ENCODE assay signal across 15 cellular contexts in genomic region chr14:81449114-81449513, GRCh38. TPM values are rescaled to one million over a fixed set of nuclear protein-coding genes. Genes with fewer than 3 reads are reported as not detected.
A peak's percentile ranks its signal among the peaks of the same experiment; 100 is the strongest.
DNase-seq lines count a peak whose midpoint lies in the region; ATAC-seq and TF ChIP-seq lines count a peak whose summit lies in the region.
"Had no signal": no experiment of that assay in that cellular context is flagged by ENCODE, and none has a peak within 500 bp of the region (broad histone marks: within the 10 kb centered on the region; RNA-seq: fewer than 3 reads in every experiment).

No MANE protein-coding gene starts in this region.

- in situ Hi-C loops in GM13976 (cut with MboI; ENCODE audit: low sequenced_read_pairs, unreplicated experiment) = no loop called here

- peak overlapping the region; percentile 51 for H3K4me3 ChIP-seq in SJCRH30
- no peak overlapping the region for H3K4me3 ChIP-seq in ovary
- peak overlapping the region in 22 of 59 donors; percentile 2 to 36 (median 15) for H3K4me3 ChIP-seq in dorsolateral prefrontal cortex
- H3K4me3 ChIP-seq: adrenal gland, Peyer's patch had no signal

- no peaks in the 10 kb centered on the region for H3K27me3 ChIP-seq in SJCRH30
- H3K27me3 ChIP-seq in ovary = no peaks in the 10 kb centered on the region
- H3K27me3 ChIP-seq in dorsolateral prefrontal cortex = peaks cover 0 to 26% (median 0%) of the 10 kb centered on the region in 45 donors
- H3K27me3 ChIP-seq: adrenal gland, Peyer's patch had no signal

- TF ChIP-seq CTCF in ovary (IDR thresholded peaks at IDR 0.05) = no peak
- no peak for TF ChIP-seq CTCF in GM13976 (IDR thresholded peaks at IDR 0.05; ENCODE audit: borderline replicate concordance, control extremely low read depth, extremely low read depth, insufficient read depth, missing control alignments)
- no peak for TF ChIP-seq CTCF in dorsolateral prefrontal cortex (IDR thresholded peaks at IDR 0.05 in 54 of 56, conservative IDR thresholded peaks at IDR 0.05 in 2 of 56; ENCODE audit: low read depth in 1 of 56, partially characterized antibody in 56 of 56)

- DNase-seq in Ammon's horn (ENCODE audit: low spot score) (peak; percentile 24), SJCRH30 (peak; percentile 17 to 47), left ventricle myocardium superior (peak; percentile 48), ovary (peak in 3 of 5 donors; percentile 27 to 49 (median 47)), GM13976 (ENCODE audit: low spot score) (no peak), dorsolateral prefrontal cortex (no peak), GM03348 (ENCODE audit: low spot score) (no peak), GOT3 (lab: John Stamatoyannopoulos, UW) (no peak)
- DNase-seq: activated CD4-positive, alpha-beta T cell treated with anti-CD3 and anti-CD28 coated beads, Interleukin-2, amount 10 ng/mL, durations not matched to agents 24 days and 14 days; activated T-cell treated with anti-CD3 and anti-CD28 coated beads, Interleukin-2, amount 50 U/mL, for 48 hours; adrenal gland; NCI-H1930; Peyer's patch had no signal

- intact Hi-C loops in left ventricle myocardium superior (cut with micrococcal nuclease) = no loop called here
- intact Hi-C loops in ovary (cut with DNase I) = no loop called here
- intact Hi-C loops in dorsolateral prefrontal cortex (cut with DNase I) = no loop called here

- no peak for TF ChIP-seq EP300 in ovary (IDR thresholded peaks at IDR 0.05)

- peak overlapping the region; percentile 88 for H3K27ac ChIP-seq in SJCRH30
- peak overlapping the region in 1 of 2 donors; percentile 45 for H3K27ac ChIP-seq in ovary
- peak overlapping the region in 5 of 59 donors; percentile 2 to 46 (median 21) for H3K27ac ChIP-seq in dorsolateral prefrontal cortex
- H3K27ac ChIP-seq: adrenal gland, KMS-11, Peyer's patch had no signal

- H3K9me3 ChIP-seq in SJCRH30 (replicated peaks) (0 out of 2 replicates have a peak, but pooled peaks cover under 1% of the 10 kb centered on the region), ovary (no peaks in the 10 kb centered on the region)
- H3K9me3 ChIP-seq: adrenal gland, Peyer's patch had no signal

- TF ChIP-seq POLR2A in ovary (IDR thresholded peaks at IDR 0.05) = no peak

- H3K36me3 ChIP-seq in SJCRH30 (no peaks in the 10 kb centered on the region), ovary (no peaks in the 10 kb centered on the region)
- H3K36me3 ChIP-seq: adrenal gland, Peyer's patch had no signal

- peak; percentile 82 for ATAC-seq in left ventricle myocardium superior

- H3K4me1 ChIP-seq in SJCRH30 (peaks cover 32% of the 10 kb centered on the region), ovary (ENCODE audit: insufficient read depth) (peaks cover 10% of the 10 kb centered on the region)
- H3K4me1 ChIP-seq: adrenal gland, Peyer's patch had no signal

- WGBS in ovary, 3 donors = 1 to 5% (median 2%) methylated on average over 4 of the region's 4 CpGs

RNA-seq across cellular contexts. Expression of gene STON2, which starts 49.0 kb away (rescaled TPM):
- total RNA-seq in SJCRH30 (2014; rRNA removed; shearing (Covaris generic)) = 26.2 and 27.4 TPM in 2 replicates
- 9.3 TPM for total RNA-seq in left ventricle myocardium superior
- 10 to 100 TPM; 13.3 to 28.7 (median 17.8) TPM for total RNA-seq in ovary
- 1 to 10 TPM; 4.8 to 5.8 TPM for polyA plus RNA-seq in ovary
- 100 to 1,000 TPM in 73 of 120 experiments, 10 to 100 TPM in 47; 50.5 to 280 (median 107) TPM for total RNA-seq in dorsolateral prefrontal cortex
- polyA plus RNA-seq: AG04450 had no signal

Comparison
In these comparisons a context has a peak if more than half of its experiments do, and no peak if none do; other contexts are left out.
1. DNase-seq: peak in Ammon's horn (single experiment), SJCRH30 (2 of 2), left ventricle myocardium superior (single experiment) and ovary (3 of 5); none in GM13976 (single experiment), dorsolateral prefrontal cortex (0 of 10), GM03348 (single experiment) and GOT3 (single experiment).